16 cellular contexts compared by ENCODE assay signal in genomic region chr17:62616993-62617893, GRCh38. TPM values are rescaled to one million over a fixed set of nuclear protein-coding genes. Genes with fewer than 3 reads are reported as not detected.
A peak's percentile ranks its signal among the peaks of the same experiment; 100 is the strongest.
DNase-seq lines count a peak whose midpoint lies in the region; ATAC-seq, FAIRE-seq and TF ChIP-seq lines count a peak whose summit lies in the region.
"Had no signal": no experiment of that assay in that cellular context is flagged by ENCODE, and none has a peak within 500 bp of the region (broad histone marks: within the 10 kb centered on the region; RNA-seq: fewer than 3 reads in every experiment).

No MANE protein-coding gene starts in this region.

- H3K4me1 ChIP-seq in Caco-2, result no peaks in the 10 kb centered on the region
- no peaks in the 10 kb centered on the region for H3K4me1 ChIP-seq in mucosa of descending colon (ENCODE audit: low read depth)

- peak; percentile 7 for ATAC-seq in mucosa of descending colon

- no peaks in the 10 kb centered on the region for H3K9me3 ChIP-seq in Caco-2
- H3K9me3 ChIP-seq in mucosa of descending colon, result no peaks in the 10 kb centered on the region
- H3K9me3 ChIP-seq: BLaER1 treated with 17β-estradiol and CSF1 and Interleukin-3, amounts not matched to agents 10 nM and 100 nM had no signal

- intact Hi-C loops in Caco-2 (cut with micrococcal nuclease; ENCODE audit: unreplicated experiment), result no loop called here
- intact Hi-C loops in mucosa of descending colon (cut with DNase I, micrococcal nuclease), result no loop called here

- H3K4me3 Mint-ChIP-seq in Caco-2 (ENCODE audit: unreplicated experiment) (no peak overlapping the region), chondrocyte (ENCODE audit: unreplicated experiment) (no peak overlapping the region)

- TF ChIP-seq POLR2A in GM12892 (IDR thresholded peaks at IDR 0.05; ENCODE audit: low read depth, low read length), result no peak

- peak overlapping the region; percentile 44 for H3K27ac Mint-ChIP-seq in Caco-2 (ENCODE audit: unreplicated experiment)
- H3K27ac Mint-ChIP-seq in chondrocyte (ENCODE audit: unreplicated experiment), result peak overlapping the region; percentile 11

- H3K36me3 ChIP-seq in Caco-2 (ENCODE audit: control insufficient read depth, insufficient read depth, low read length), result peaks cover 1% of the 10 kb centered on the region; the same call in 1 of the 2 replicates
- H3K36me3 ChIP-seq in mucosa of descending colon (ENCODE audit: low read depth), result no peaks in the 10 kb centered on the region

- H3K4me1 Mint-ChIP-seq in Caco-2 (ENCODE audit: low read depth, unreplicated experiment) (no peaks in the 10 kb centered on the region), chondrocyte (ENCODE audit: low read depth) (peaks cover 32% of the 10 kb centered on the region)

- H3K27me3 ChIP-seq in Caco-2 (replicated peaks; ENCODE audit: control insufficient read depth, insufficient read depth, low read length), result no peaks in the 10 kb centered on the region
- H3K27me3 ChIP-seq: BLaER1 treated with 17β-estradiol and CSF1 and Interleukin-3, amounts not matched to agents 10 nM and 100 nM had no signal

- CTCF ChIA-PET in Caco-2 (lab: Charles Lee), result no interaction called here

- no peak for FAIRE-seq in GM12892 (lab: Jason Lieb, UNC)

- no peak for TF ChIP-seq CTCF in Caco-2 (IDR thresholded peaks at IDR 0.05; ENCODE audit: insufficient read depth in 1 of 2, low read depth in 1 of 2, low read length in 1 of 2, severe bottlenecking in 1 of 2, unreplicated experiment in 1 of 2)
- no peak for TF ChIP-seq CTCF in chondrocyte (IDR thresholded peaks at IDR 0.05)
- no peak for TF ChIP-seq CTCF in mucosa of descending colon (IDR thresholded peaks at IDR 0.05)

- H3K27me3 Mint-ChIP-seq in Caco-2 (ENCODE audit: insufficient read depth, unreplicated experiment), result no peaks in the 10 kb centered on the region
- H3K27me3 Mint-ChIP-seq in chondrocyte (ENCODE audit: low read depth), result no peaks in the 10 kb centered on the region

- no TSS peak for BruUV-seq in Caco-2 (replicated peaks; lab: Mats Ljungman, UMichigan)

- DNase-seq in Caco-2 (no peak), Kasumi-1 (lab: John Stamatoyannopoulos, UW) (peak; percentile 30 to 50), chondrocyte (ENCODE audit: low spot score) (no peak), mucosa of descending colon (no peak), GDM1 (lab: John Stamatoyannopoulos, UW) (no peak), GM12892 (ENCODE audit: insufficient read length) (no peak), DMS79 (lab: John Stamatoyannopoulos, UW) (no peak)
- no peak for DNase-seq in stimulated activated naive CD4-positive, alpha-beta T cell (lab: John Stamatoyannopoulos, UW)
- DNase-seq: activated CD8-positive, alpha-beta memory T cell treated with anti-CD3 and anti-CD28 coated beads, Interleukin-2, amount 50 U/mL, for 48 hours; amygdala; GOT3; NCI-H2171; PC-9; T1000 had no signal

- H3K4me3 ChIP-seq in Caco-2 (ENCODE audit: low read depth, low read length) (no peak overlapping the region), mucosa of descending colon (no peak overlapping the region)
- H3K4me3 ChIP-seq: BLaER1 treated with 17β-estradiol and CSF1 and Interleukin-3, amounts not matched to agents 10 nM and 100 nM; PC-9; skin epidermis had no signal

- H3K9me3 Mint-ChIP-seq in Caco-2 (ENCODE audit: unreplicated experiment), result no peaks in the 10 kb centered on the region
- no peaks in the 10 kb centered on the region for H3K9me3 Mint-ChIP-seq in chondrocyte (ENCODE audit: low read depth)

- H3K36me3 Mint-ChIP-seq in Caco-2 (ENCODE audit: insufficient read depth, unreplicated experiment) (peaks cover 49% of the 10 kb centered on the region), chondrocyte (ENCODE audit: low read depth) (peaks cover 5% of the 10 kb centered on the region)

- POLR2A ChIA-PET in Caco-2 (lab: Charles Lee), result no interaction called here

RNA-seq across cellular contexts. Expression of gene MRC2, which starts 10.2 kb away (rescaled TPM):
- total RNA-seq in Caco-2 (2022) (5.7 and 7.0 TPM in 2 replicates), chondrocyte (347 to 378 TPM (median 353 TPM) in 3 replicates), mucosa of descending colon (10 to 100 TPM in 2 of 3 donors, 1 to 10 TPM in 1; 5.1 to 20.3 (median 10.8) TPM)
- polyA plus RNA-seq in GM12892 (2012; ENCODE audit: missing spikeins), result 1.3 TPM

Comparison
In these comparisons a context has a peak if more than half of its experiments do, and no peak if none do; other contexts are left out.
1. DNase-seq: peak in Kasumi-1 (2 of 2); none in Caco-2 (0 of 2), chondrocyte (single experiment), mucosa of descending colon (0 of 3), GDM1 (single experiment), GM12892 (single experiment), stimulated activated naive CD4-positive, alpha-beta T cell (0 of 6) and DMS79 (single experiment).
2. RNA of gene MRC2, which starts 10.2 kb away (total RNA-seq): 347 to 378 TPM in chondrocyte; 5.1 to 20.3 TPM in mucosa of descending colon and 5.7 to 7.0 TPM in Caco-2; every median in the first group is over 10 times any median in the second.